24 cellular contexts compared by ENCODE assay signal in genomic region chr7:134300988-134301387, GRCh38.
"Had no signal": no experiment of that assay in that cellular context is flagged by ENCODE, and none has a peak within 500 bp of the region (broad histone marks: within the 10 kb centered on the region; RNA-seq: fewer than 3 reads in every experiment).

No MANE protein-coding gene starts in this region.

- H3K9me3 ChIP-seq: Peyer's patch, SJSA1 had no signal

- H3K9ac ChIP-seq: KMS-11 had no signal

- DNase-seq: activated B cell treated with CpG ODN at 0.5 μM for 24 hours; activated CD4-positive, alpha-beta memory T cell treated with anti-CD3 and anti-CD28 coated beads for 36 hours; activated CD4-positive, alpha-beta T cell treated with anti-CD3 and anti-CD28 coated beads for 1 hour; activated CD4-positive, alpha-beta T cell treated with anti-CD3 and anti-CD28 coated beads, Interleukin-2, amount 10 ng/mL, durations not matched to agents 7 days and 5 days; activated CD8-positive, alpha-beta memory T cell treated with anti-CD3 and anti-CD28 coated beads for 24 hours; activated effector memory CD4-positive, alpha-beta T cell treated with anti-CD3 and anti-CD28 coated beads, Interleukin-2, amount 50 U/mL, for 16 hours; activated naive CD4-positive, alpha-beta T cell treated with anti-CD3 and anti-CD28 coated beads for 36 hours; activated T-cell treated with anti-CD3 and anti-CD28 coated beads, Interleukin-2, amount 50 U/mL, for 4 hours; amygdala; NCI-H1092; NCI-H1417; NCI-H1930; NCI-H2171; NCI-H2227 treated with DMSO at 0.1 percent for 48 hours; NCI-H524 treated with DMSO at 0.1 percent for 48 hours; NCI-H82; NK-92 treated with Interleukin-12 subunit alpha and Interleukin-12 subunit beta, amount 100 ng/mL, for 24 hours; OCI-M1; Peyer's patch; Right ventricle myocardium superior had no signal

- H3K27me3 ChIP-seq: Peyer's patch, SJSA1 had no signal

- H3K4me1 ChIP-seq: SJSA1 had no signal

- H3K4me3 ChIP-seq: Peyer's patch, SJSA1 had no signal

- ATAC-seq: activated T-cell treated with anti-CD3 and anti-CD28 coated beads, Interleukin-2, amount 50 U/mL, for 4 hours; SK-N-SH treated with all-trans-retinoic acid at 6 μM for 48 hours had no signal

- H3K27ac ChIP-seq: KMS-11, Peyer's patch, RWPE1, SJSA1 had no signal
